ENCODE assay signal across 22 cellular contexts in the genomic region with DNA sequence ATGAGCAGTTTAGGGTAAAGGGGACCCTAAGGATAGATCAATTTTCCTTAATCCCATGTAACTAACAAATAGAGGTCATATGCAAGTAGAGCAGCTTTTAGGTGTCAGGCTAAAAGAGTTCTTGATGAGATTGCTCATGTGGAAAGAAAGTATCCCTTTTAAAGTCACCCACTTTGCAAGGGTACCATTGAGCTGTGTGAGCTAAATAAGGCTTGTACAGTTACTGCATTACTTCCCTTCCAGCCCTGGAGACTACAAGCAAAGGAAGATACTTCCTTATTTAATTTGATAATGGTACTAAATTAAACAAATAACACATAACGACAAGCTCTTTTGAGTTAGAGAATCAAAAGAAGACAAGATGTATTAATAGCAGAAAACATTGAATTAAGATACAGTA.
"Had no signal": no experiment of that assay in that cellular context is flagged by ENCODE, and none has a peak within 500 bp of the region (broad histone marks: within the 10 kb centered on the region; RNA-seq: fewer than 3 reads in every experiment).

No MANE protein-coding gene starts in this region.

- ATAC-seq: gastrocnemius medialis; natural killer cell treated with Interleukin-12 subunit alpha and Interleukin-12 subunit beta and Interleukin-15 and Interleukin-18, amount 100 ng/mL, for 72 hours; psoas muscle; right cardiac atrium; WTC11 had no signal

- H3K4me1 ChIP-seq: gastrocnemius medialis, thyroid gland had no signal

- H3K4me3 ChIP-seq: ascending aorta, coronary artery, esophagus squamous epithelium, gastrocnemius medialis, ovary, psoas muscle, skin epidermis, thyroid gland had no signal

- DNase-seq: activated gamma-delta T cell treated with Interleukin-2 at 50 U/mL for 16 hours; activated T-cell treated with anti-CD3 and anti-CD28 coated beads, Interleukin-2, amount 50 U/mL, for 1 hour; cerebellar nuclear complex; esophagus squamous epithelium; gastrocnemius medialis; hippocampal formation; left ventricle myocardium superior; midbrain; ovary; psoas muscle; right cardiac atrium; stimulated activated CD4-positive, alpha-beta T cell treated with anti-CD3 and anti-CD28 coated beads, Interleukin-1b, Interleukin-23, amount 100 ng/mL, for 48 hours; substantia nigra; thyroid gland had no signal

- H3K9me3 ChIP-seq: ascending aorta, esophagus squamous epithelium, gastrocnemius medialis, ovary, psoas muscle, thyroid gland had no signal

- H3K27ac Mint-ChIP-seq: activated naive CD4-positive, alpha-beta T cell treated with anti-CD3 and anti-CD28 coated beads, Interleukin-2, amount 50 U/mL, for 24 hours; natural killer cell treated with Interleukin-12 subunit alpha and Interleukin-12 subunit beta and Interleukin-15 and Interleukin-18, amount 100 ng/mL, for 72 hours; stimulated activated naive CD8-positive, alpha-beta T cell treated with anti-CD3 and anti-CD28 coated beads, Interleukin-15, Interleukin-2, amounts not matched to agents 100 ng/mL and 50 ng/mL, for 24 hours; T-helper 2 cell treated with Interferon-gamma antibody and Interleukin-4, amounts not matched to agents 5 μg/mL and 100 μg/mL, for 36 hours; WTC11 had no signal

- H3K36me3 ChIP-seq: ascending aorta, esophagus squamous epithelium, gastrocnemius medialis, ovary, thyroid gland had no signal

- H3K27ac ChIP-seq: ascending aorta, coronary artery, esophagus squamous epithelium, gastrocnemius medialis, psoas muscle, skin epidermis, thyroid gland had no signal

- H3K4me3 Mint-ChIP-seq: activated naive CD4-positive, alpha-beta T cell treated with anti-CD3 and anti-CD28 coated beads, Interleukin-2, amount 50 U/mL, for 24 hours; natural killer cell treated with Interleukin-12 subunit alpha and Interleukin-12 subunit beta and Interleukin-15 and Interleukin-18, amount 100 ng/mL, for 72 hours; stimulated activated naive CD8-positive, alpha-beta T cell treated with anti-CD3 and anti-CD28 coated beads, Interleukin-15, Interleukin-2, amounts not matched to agents 100 ng/mL and 50 ng/mL, for 24 hours; T-helper 2 cell treated with Interferon-gamma antibody and Interleukin-4, amounts not matched to agents 5 μg/mL and 100 μg/mL, for 36 hours; WTC11 had no signal

- H3K9me3 Mint-ChIP-seq: natural killer cell treated with Interleukin-12 subunit alpha and Interleukin-12 subunit beta and Interleukin-15 and Interleukin-18, amount 100 ng/mL, for 72 hours; stimulated activated naive CD8-positive, alpha-beta T cell treated with anti-CD3 and anti-CD28 coated beads, Interleukin-15, Interleukin-2, amounts not matched to agents 100 ng/mL and 50 ng/mL, for 24 hours; T-helper 2 cell treated with Interferon-gamma antibody and Interleukin-4, amounts not matched to agents 5 μg/mL and 100 μg/mL, for 36 hours had no signal

- H3K4me1 Mint-ChIP-seq: activated naive CD4-positive, alpha-beta T cell treated with anti-CD3 and anti-CD28 coated beads, Interleukin-2, amount 50 U/mL, for 24 hours had no signal

- H3K36me3 Mint-ChIP-seq: activated naive CD4-positive, alpha-beta T cell treated with anti-CD3 and anti-CD28 coated beads, Interleukin-2, amount 50 U/mL, for 24 hours; natural killer cell treated with Interleukin-12 subunit alpha and Interleukin-12 subunit beta and Interleukin-15 and Interleukin-18, amount 100 ng/mL, for 72 hours; WTC11 had no signal

- H3K27me3 ChIP-seq: ascending aorta, esophagus squamous epithelium, gastrocnemius medialis, ovary, thyroid gland had no signal
